Comparison of ENCODE assay signal across 1 cellular context in the genomic region with DNA sequence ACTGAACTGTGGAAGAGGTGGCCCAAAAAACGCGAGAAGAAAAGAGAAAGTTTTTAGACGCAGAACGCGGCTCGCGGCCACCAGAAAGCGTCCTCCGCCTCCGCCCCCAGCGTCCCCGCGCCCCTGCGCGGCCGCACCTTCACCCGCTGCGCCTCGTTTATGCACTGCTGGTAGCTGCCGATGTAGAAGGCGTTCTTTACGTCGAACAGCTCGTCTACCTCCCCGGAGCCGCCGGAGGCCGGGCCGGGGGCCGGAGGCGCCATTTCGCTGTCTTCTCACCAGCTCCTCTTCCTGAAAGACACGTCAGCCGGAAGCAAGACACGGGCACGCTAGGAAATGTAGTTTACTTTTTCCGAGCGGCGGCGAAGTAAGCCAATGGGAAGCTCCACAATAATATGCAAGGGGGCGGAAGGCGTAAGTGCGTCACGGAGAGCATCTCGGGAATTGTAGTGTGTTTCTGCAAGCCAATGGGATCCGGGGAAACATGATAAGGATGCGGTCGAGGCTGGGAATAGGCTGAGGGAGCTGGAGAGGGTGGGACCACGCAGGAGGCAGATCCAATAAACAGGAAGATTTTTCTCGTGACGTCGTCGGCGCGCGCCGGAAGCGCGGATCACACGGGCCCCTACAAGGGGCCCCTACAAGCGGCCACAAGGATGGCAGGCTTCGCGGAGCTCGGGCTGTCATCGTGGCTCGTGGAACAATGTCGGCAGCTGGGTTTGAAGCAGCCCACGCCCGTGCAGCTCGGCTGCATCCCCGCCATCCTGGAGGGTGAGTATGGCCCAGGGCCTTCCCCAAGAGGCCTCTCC.
TF ChIP-seq lines count a peak whose summit lies in the region.

Gene COPE (minus strand): TSS at position 302 of the 809 bp plus-strand sequence. CDS start 39 bp downstream, at position 263.
A gene with protein sequence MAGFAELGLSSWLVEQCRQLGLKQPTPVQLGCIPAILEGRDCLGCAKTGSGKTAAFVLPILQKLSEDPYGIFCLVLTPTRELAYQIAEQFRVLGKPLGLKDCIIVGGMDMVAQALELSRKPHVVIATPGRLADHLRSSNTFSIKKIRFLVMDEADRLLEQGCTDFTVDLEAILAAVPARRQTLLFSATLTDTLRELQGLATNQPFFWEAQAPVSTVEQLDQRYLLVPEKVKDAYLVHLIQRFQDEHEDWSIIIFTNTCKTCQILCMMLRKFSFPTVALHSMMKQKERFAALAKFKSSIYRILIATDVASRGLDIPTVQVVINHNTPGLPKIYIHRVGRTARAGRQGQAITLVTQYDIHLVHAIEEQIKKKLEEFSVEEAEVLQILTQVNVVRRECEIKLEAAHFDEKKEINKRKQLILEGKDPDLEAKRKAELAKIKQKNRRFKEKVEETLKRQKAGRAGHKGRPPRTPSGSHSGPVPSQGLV (plus strand): TSS at position 630 of the 809 bp plus-strand sequence. CDS start 27 bp downstream, at position 657.

TF ChIP-seq in HepG2, 621 proteins besides CTCF, POLR2A, EP300 and RAD21 (continued from another document and continues in another):
- TF ChIP-seq PPARG (CRISPR knock-in tag; conservative IDR thresholded peaks at IDR 0.05), result no peak
- no peak for TF ChIP-seq ZNF318 (CRISPR knock-in tag; IDR thresholded peaks at IDR 0.05)
- TF ChIP-seq TAF1 (CRISPR knock-in tag; IDR thresholded peaks at IDR 0.05), result peak; percentile 87
- TF ChIP-seq ZNF451 (CRISPR knock-in tag; IDR thresholded peaks at IDR 0.05), result no peak
- no peak for TF ChIP-seq ARNT (IDR thresholded peaks at IDR 0.05)
- TF ChIP-seq SP2 (CRISPR knock-in tag; IDR thresholded peaks at IDR 0.05), result peak; percentile 99
- TF ChIP-seq SNRNP70 (IDR thresholded peaks at IDR 0.05; ENCODE audit: low read depth, low read length), result no peak
- no peak for TF ChIP-seq ZNF615 (CRISPR knock-in tag; IDR thresholded peaks at IDR 0.05; ENCODE audit: borderline replicate concordance)
- peak; percentile 85 for TF ChIP-seq IRF2 (CRISPR knock-in tag; IDR thresholded peaks at IDR 0.05)
- TF ChIP-seq ZNF563 (CRISPR knock-in tag; IDR thresholded peaks at IDR 0.05), result peak; percentile 7; the same call in 1 of the 2 replicates
- TF ChIP-seq, protein P1, sequence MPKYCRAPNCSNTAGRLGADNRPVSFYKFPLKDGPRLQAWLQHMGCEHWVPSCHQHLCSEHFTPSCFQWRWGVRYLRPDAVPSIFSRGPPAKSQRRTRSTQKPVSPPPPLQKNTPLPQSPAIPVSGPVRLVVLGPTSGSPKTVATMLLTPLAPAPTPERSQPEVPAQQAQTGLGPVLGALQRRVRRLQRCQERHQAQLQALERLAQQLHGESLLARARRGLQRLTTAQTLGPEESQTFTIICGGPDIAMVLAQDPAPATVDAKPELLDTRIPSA (CRISPR knock-in tag; IDR thresholded peaks at IDR 0.05; ENCODE audit: borderline replicate concordance), result no peak
- peak; percentile 64; the same call in 1 of the 2 replicates for TF ChIP-seq CBFB (CRISPR knock-in tag; IDR thresholded peaks at IDR 0.05)
- peak; percentile 98 for TF ChIP-seq HDAC1 (CRISPR knock-in tag; IDR thresholded peaks at IDR 0.05)
- TF ChIP-seq MAF1 (CRISPR knock-in tag; IDR thresholded peaks at IDR 0.05; ENCODE audit: borderline replicate concordance), result 0 out of 2 replicates have a peak, but pooled peaks have one; percentile 72
- no peak for TF ChIP-seq ZNF263 (CRISPR knock-in tag; IDR thresholded peaks at IDR 0.05)
- no peak for TF ChIP-seq HNRNPK (IDR thresholded peaks at IDR 0.05; ENCODE audit: low read depth, low read length, poor library complexity, severe bottlenecking)
- TF ChIP-seq HOXD1 (CRISPR knock-in tag; IDR thresholded peaks at IDR 0.05), result no peak
- TF ChIP-seq ZKSCAN5 (CRISPR knock-in tag; IDR thresholded peaks at IDR 0.05), result no peak
- no peak for TF ChIP-seq BATF2 (CRISPR knock-in tag; IDR thresholded peaks at IDR 0.05)
- TF ChIP-seq ZC3H13 (CRISPR knock-in tag; IDR thresholded peaks at IDR 0.05), result no peak
- no peak for TF ChIP-seq ZNF33A (CRISPR knock-in tag; IDR thresholded peaks at IDR 0.05; ENCODE audit: borderline replicate concordance)
- TF ChIP-seq, protein P2, sequence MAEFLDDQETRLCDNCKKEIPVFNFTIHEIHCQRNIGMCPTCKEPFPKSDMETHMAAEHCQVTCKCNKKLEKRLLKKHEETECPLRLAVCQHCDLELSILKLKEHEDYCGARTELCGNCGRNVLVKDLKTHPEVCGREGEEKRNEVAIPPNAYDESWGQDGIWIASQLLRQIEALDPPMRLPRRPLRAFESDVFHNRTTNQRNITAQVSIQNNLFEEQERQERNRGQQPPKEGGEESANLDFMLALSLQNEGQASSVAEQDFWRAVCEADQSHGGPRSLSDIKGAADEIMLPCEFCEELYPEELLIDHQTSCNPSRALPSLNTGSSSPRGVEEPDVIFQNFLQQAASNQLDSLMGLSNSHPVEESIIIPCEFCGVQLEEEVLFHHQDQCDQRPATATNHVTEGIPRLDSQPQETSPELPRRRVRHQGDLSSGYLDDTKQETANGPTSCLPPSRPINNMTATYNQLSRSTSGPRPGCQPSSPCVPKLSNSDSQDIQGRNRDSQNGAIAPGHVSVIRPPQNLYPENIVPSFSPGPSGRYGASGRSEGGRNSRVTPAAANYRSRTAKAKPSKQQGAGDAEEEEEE (CRISPR knock-in tag; IDR thresholded peaks at IDR 0.05; ENCODE audit: borderline replicate concordance), result no peak
- TF ChIP-seq, protein P3, sequence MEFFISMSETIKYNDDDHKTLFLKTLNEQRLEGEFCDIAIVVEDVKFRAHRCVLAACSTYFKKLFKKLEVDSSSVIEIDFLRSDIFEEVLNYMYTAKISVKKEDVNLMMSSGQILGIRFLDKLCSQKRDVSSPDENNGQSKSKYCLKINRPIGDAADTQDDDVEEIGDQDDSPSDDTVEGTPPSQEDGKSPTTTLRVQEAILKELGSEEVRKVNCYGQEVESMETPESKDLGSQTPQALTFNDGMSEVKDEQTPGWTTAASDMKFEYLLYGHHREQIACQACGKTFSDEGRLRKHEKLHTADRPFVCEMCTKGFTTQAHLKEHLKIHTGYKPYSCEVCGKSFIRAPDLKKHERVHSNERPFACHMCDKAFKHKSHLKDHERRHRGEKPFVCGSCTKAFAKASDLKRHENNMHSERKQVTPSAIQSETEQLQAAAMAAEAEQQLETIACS (CRISPR knock-in tag; IDR thresholded peaks at IDR 0.05), result no peak
- no peak for TF ChIP-seq GFI1 (CRISPR knock-in tag; IDR thresholded peaks at IDR 0.05; ENCODE audit: borderline replicate concordance)
- TF ChIP-seq RXRA (CRISPR knock-in tag; IDR thresholded peaks at IDR 0.05), result no peak; the same call in 1 of the 2 replicates
- no peak for TF ChIP-seq DPF2 (CRISPR knock-in tag; IDR thresholded peaks at IDR 0.05; ENCODE audit: borderline replicate concordance, low read depth)
- TF ChIP-seq ZNF746 (CRISPR knock-in tag; IDR thresholded peaks at IDR 0.05), result peak; percentile 62; the same call in 1 of the 2 replicates
- TF ChIP-seq, protein P4, sequence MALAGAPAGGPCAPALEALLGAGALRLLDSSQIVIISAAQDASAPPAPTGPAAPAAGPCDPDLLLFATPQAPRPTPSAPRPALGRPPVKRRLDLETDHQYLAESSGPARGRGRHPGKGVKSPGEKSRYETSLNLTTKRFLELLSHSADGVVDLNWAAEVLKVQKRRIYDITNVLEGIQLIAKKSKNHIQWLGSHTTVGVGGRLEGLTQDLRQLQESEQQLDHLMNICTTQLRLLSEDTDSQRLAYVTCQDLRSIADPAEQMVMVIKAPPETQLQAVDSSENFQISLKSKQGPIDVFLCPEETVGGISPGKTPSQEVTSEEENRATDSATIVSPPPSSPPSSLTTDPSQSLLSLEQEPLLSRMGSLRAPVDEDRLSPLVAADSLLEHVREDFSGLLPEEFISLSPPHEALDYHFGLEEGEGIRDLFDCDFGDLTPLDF (CRISPR knock-in tag; IDR thresholded peaks at IDR 0.05), result peak; percentile 58; the same call in 1 of the 2 replicates
- TF ChIP-seq HDAC2 (CRISPR knock-in tag; IDR thresholded peaks at IDR 0.05), result no peak; the same call in none of the 2 replicates
- TF ChIP-seq ZNF232 (CRISPR knock-in tag; IDR thresholded peaks at IDR 0.05; ENCODE audit: borderline replicate concordance), result peak; percentile 54; the same call in 1 of the 2 replicates
- peak; percentile 95 for TF ChIP-seq ELF1 (CRISPR knock-in tag; IDR thresholded peaks at IDR 0.05)
- no peak for TF ChIP-seq PHB2 (IDR thresholded peaks at IDR 0.05; ENCODE audit: partially characterized antibody)
- peak; percentile 98 for TF ChIP-seq FOXK1 (CRISPR knock-in tag; IDR thresholded peaks at IDR 0.05; ENCODE audit: borderline replicate concordance, low read depth)
- TF ChIP-seq HNRNPUL1 (IDR thresholded peaks at IDR 0.05; ENCODE audit: low read depth, low read length), result no peak
- TF ChIP-seq ZNF781 (CRISPR knock-in tag; IDR thresholded peaks at IDR 0.05; ENCODE audit: borderline replicate concordance, not compliant biosample characterization), result no peak
- peak; percentile 65 for TF ChIP-seq ZNF687 (CRISPR knock-in tag; IDR thresholded peaks at IDR 0.05)
- peak; percentile 99 for TF ChIP-seq KAT8 (CRISPR knock-in tag; IDR thresholded peaks at IDR 0.05)
